ENCODE assay signal across 16 cellular contexts in the genomic region with DNA sequence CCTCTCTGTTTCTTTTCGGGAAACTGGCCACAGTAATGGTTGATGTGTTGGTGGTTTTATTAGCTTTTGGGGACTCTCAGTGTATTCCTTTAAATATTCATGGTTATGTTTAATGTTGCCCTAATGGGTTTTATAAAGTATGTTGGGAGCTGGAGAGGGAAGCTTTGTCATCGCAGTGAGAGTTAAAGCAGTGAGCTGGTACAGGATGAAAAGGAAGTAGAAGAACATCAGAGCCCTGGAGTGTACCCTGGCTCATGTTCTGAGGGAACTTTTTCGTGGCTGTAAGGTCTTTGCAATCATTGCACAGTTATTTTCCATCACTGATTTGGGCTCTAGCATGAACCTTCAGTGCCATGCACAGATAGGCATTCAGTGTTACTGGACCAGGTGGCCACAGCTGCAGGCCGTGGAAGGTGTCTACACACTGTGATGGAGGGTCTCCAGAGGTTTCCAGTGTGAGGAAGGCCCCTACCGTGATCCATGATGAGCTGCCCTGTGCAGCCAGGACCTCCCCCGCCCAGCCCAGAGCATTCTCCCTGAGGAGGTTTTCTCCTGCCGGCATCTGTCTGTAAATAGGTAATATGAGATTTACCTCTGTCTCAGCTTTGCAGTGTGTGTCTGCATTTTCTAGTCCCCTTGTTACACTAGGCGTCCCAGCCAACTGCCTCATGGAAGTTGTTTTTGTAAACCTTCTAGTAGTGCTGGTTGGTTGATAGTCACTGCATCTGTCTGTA. TPM values are rescaled to one million over a fixed set of nuclear protein-coding genes. Genes with fewer than 3 reads are reported as not detected.
A peak's percentile ranks its signal among the peaks of the same experiment; 100 is the strongest.
DNase-seq lines count a peak whose midpoint lies in the region; ATAC-seq, FAIRE-seq and TF ChIP-seq lines count a peak whose summit lies in the region.
"Had no signal": no experiment of that assay in that cellular context is flagged by ENCODE, and none has a peak within 500 bp of the region (broad histone marks: within the 10 kb centered on the region; RNA-seq: fewer than 3 reads in every experiment).

No MANE protein-coding gene starts in this region.

- H4K20me1 ChIP-seq in HepG2 (ENCODE audit: insufficient read depth, low read length): no peaks in the 10 kb centered on the region

- TF ChIP-seq EP300 in HepG2 (IDR thresholded peaks at IDR 0.05; ENCODE audit: low read depth in 2 of 2, low read length in 2 of 2) (no peak), HepG2 (CRISPR knock-in tag; IDR thresholded peaks at IDR 0.05; ENCODE audit: borderline replicate concordance) (no peak)

- no peak overlapping the region for H3K27ac Mint-ChIP-seq in endothelial cell (ENCODE audit: unreplicated experiment)
- H3K27ac Mint-ChIP-seq: stimulated activated naive CD8-positive, alpha-beta T cell treated with anti-CD3 and anti-CD28 coated beads, Interleukin-15, Interleukin-2, amounts not matched to agents 100 ng/mL and 50 ng/mL, for 24 hours had no signal

- no peak for TF ChIP-seq POLR2A in HepG2 (IDR thresholded peaks at IDR 0.05; ENCODE audit: insufficient read depth in 1 of 2, low read depth in 2 of 2, low read length in 2 of 2)

- H3K9me3 ChIP-seq in liver (ENCODE audit: control insufficient read depth in 4 of 4, low read length in 3 of 4) (no peaks in the 10 kb centered on the region), HepG2 (ENCODE audit: low read length) (no peaks in the 10 kb centered on the region)
- H3K9me3 ChIP-seq: vagina had no signal

- H3K27me3 ChIP-seq in liver (ENCODE audit: control insufficient read depth in 4 of 4, insufficient read depth in 4 of 4, low read length in 3 of 4) (no peaks in the 10 kb centered on the region), HepG2 (ENCODE audit: control insufficient read depth in 1 of 2, insufficient read depth in 2 of 2, low read length in 2 of 2) (no peaks in the 10 kb centered on the region)
- H3K27me3 ChIP-seq: vagina had no signal

- intact Hi-C loops in HepG2 (cut with micrococcal nuclease; ENCODE audit: unreplicated experiment): no loop called here

- in situ Hi-C loops in HepG2 (cut with HindIII; ENCODE audit: extremely low pct_ligation_motif_present, low pct_unique_long_range_greater_than_20kb): no loop called here

- H3K9me3 Mint-ChIP-seq in endothelial cell (ENCODE audit: unreplicated experiment): no peaks in the 10 kb centered on the region
- H3K9me3 Mint-ChIP-seq: stimulated activated naive CD8-positive, alpha-beta T cell treated with anti-CD3 and anti-CD28 coated beads, Interleukin-15, Interleukin-2, amounts not matched to agents 100 ng/mL and 50 ng/mL, for 24 hours had no signal

- H3K4me1 ChIP-seq in liver (ENCODE audit: control insufficient read depth in 4 of 4, insufficient read depth in 4 of 4, low read length in 3 of 4) (peaks cover 10 to 48% (median 46%) of the 10 kb centered on the region in 4 donors), HepG2 (ENCODE audit: insufficient read depth, low read length) (no peaks in the 10 kb centered on the region)

- H3K4me3 ChIP-seq in liver (ENCODE audit: low read depth in 1 of 3, low read length in 3 of 3) (no peak overlapping the region), HepG2 (replicated peaks in 1 of 3; ENCODE audit: insufficient read depth in 1 of 3, low read depth in 2 of 3, low read length in 3 of 3) (no peak overlapping the region)
- H3K4me3 ChIP-seq: vagina had no signal

- POLR2A ChIA-PET in HepG2 (lab: Yijun Ruan, JAX): no interaction called here

- FAIRE-seq in HepG2 (lab: Jason Lieb, UNC): no peak

- TF ChIP-seq CTCF in liver (IDR thresholded peaks at IDR 0.05; ENCODE audit: low read depth, low read length, missing input control): no peak
- TF ChIP-seq CTCF in HepG2 (CRISPR knock-in tag; IDR thresholded peaks at IDR 0.05): no peak
- TF ChIP-seq CTCF in endothelial cell (IDR thresholded peaks at IDR 0.05; ENCODE audit: unreplicated experiment): no peak

- H3K9ac ChIP-seq in liver (ENCODE audit: low read depth in 1 of 2, low read length in 2 of 2) (no peak overlapping the region), HepG2 (ENCODE audit: insufficient read depth, low read depth, low read length) (no peak overlapping the region)

- no peak overlapping the region for H3K4me2 ChIP-seq in HepG2 (ENCODE audit: low read depth, low read length)

- CTCF ChIA-PET in HepG2 (lab: Yijun Ruan, JAX; ENCODE audit: low intra/inter-chr PET ratio, low total read pairs): no interaction called here

- H3K79me2 ChIP-seq in HepG2 (ENCODE audit: insufficient read depth, low read length): peaks cover 8% of the 10 kb centered on the region

- H3K36me3 ChIP-seq in liver (ENCODE audit: control insufficient read depth in 4 of 4, insufficient read depth in 3 of 4, low read depth in 1 of 4, low read length in 3 of 4) (peaks cover 0 to 8% (median 2%) of the 10 kb centered on the region in 4 donors), HepG2 (replicated peaks in 1 of 2; ENCODE audit: control insufficient read depth in 1 of 2, insufficient read depth in 2 of 2, low read length in 2 of 2) (peaks cover 35 to 62% of the 10 kb centered on the region in 2 experiments)

- H3K4me1 Mint-ChIP-seq in endothelial cell (ENCODE audit: unreplicated experiment): peaks cover 6% of the 10 kb centered on the region

- H3K36me3 Mint-ChIP-seq in endothelial cell (ENCODE audit: low read depth, unreplicated experiment): peaks cover 42% of the 10 kb centered on the region

- no peak for ATAC-seq in HepG2
- ATAC-seq: Panc1 had no signal

- H2AFZ ChIP-seq in HepG2 (ENCODE audit: low read length): no peak overlapping the region

- no peak overlapping the region for H3K4me3 Mint-ChIP-seq in endothelial cell (ENCODE audit: unreplicated experiment)
- H3K4me3 Mint-ChIP-seq: stimulated activated naive CD8-positive, alpha-beta T cell treated with anti-CD3 and anti-CD28 coated beads, Interleukin-15, Interleukin-2, amounts not matched to agents 100 ng/mL and 50 ng/mL, for 24 hours had no signal

- no peak for TF ChIP-seq RAD21 in liver (IDR thresholded peaks at IDR 0.05)
- TF ChIP-seq RAD21 in HepG2 (CRISPR knock-in tag; IDR thresholded peaks at IDR 0.05): no peak

- no peak for DNase-seq in HepG2 (ENCODE audit: low spot score)
- peak; percentile 86 for DNase-seq in NCI-H2171 treated with DMSO at 0.1 percent for 48 hours (lab: John Stamatoyannopoulos, UW)
- peak; percentile 8 for DNase-seq in fibroblast of gingiva (ENCODE audit: low read depth)
- no peak for DNase-seq in NCI-H446 treated with DMSO at 0.1 percent for 48 hours (lab: John Stamatoyannopoulos, UW)
- DNase-seq in NCI-H146 treated with DMSO at 0.1 percent for 48 hours (lab: John Stamatoyannopoulos, UW; ENCODE audit: unreplicated experiment): no peak
- no peak for DNase-seq in endothelial cell (ENCODE audit: low spot score)
- DNase-seq: activated T-cell treated with anti-CD3 and anti-CD28 coated beads, Interleukin-2, amount 50 U/mL, for 48 hours; C1 segment of cervical spinal cord; cerebellar nuclear complex; midbrain; NCI-H510A treated with DMSO at 0.1 percent for 48 hours; stimulated activated CD4-positive, alpha-beta T cell treated with anti-CD3 and anti-CD28 coated beads, Interleukin-12 subunit alpha, Interleukin-12 subunit beta, amount 100 ng/mL, for 4 hours had no signal

- H3K27ac ChIP-seq in liver (ENCODE audit: low read depth in 1 of 2, low read length in 2 of 2) (peak overlapping the region; percentile 75 to 86), HepG2 (ENCODE audit: extremely low read length, insufficient read depth, low read length) (no peak overlapping the region)
- H3K27ac ChIP-seq: vagina had no signal

- peaks cover 2% of the 10 kb centered on the region for H3K27me3 Mint-ChIP-seq in endothelial cell (ENCODE audit: unreplicated experiment)
- H3K27me3 Mint-ChIP-seq: stimulated activated naive CD8-positive, alpha-beta T cell treated with anti-CD3 and anti-CD28 coated beads, Interleukin-15, Interleukin-2, amounts not matched to agents 100 ng/mL and 50 ng/mL, for 24 hours had no signal

- WGBS in liver: 92% methylated on average over 8 of the region's 8 CpGs
- WGBS in HepG2 (ENCODE audit: low lambda C conversion rate): 95% methylated on average over 6 of the region's 8 CpGs

- no TSS peak for BruUV-seq in HepG2 (replicated peaks; lab: Mats Ljungman, UMichigan)

RNA-seq across cellular contexts. Expression of a gene that starts 22.4 kb away (rescaled TPM):
- 1 to 10 TPM in 1 of 2 donors, under 1 TPM in 1; 0.67 to 3.2 TPM for total RNA-seq in liver
- polyA plus RNA-seq in liver: under 1 TPM; 0.39 to 0.57 TPM
- 1.6 and 3.4 TPM in 2 replicates for total RNA-seq in HepG2 (2016; rRNA removed; fragmentation: Illumina TruSeq; extraction: Trizol)
- total RNA-seq in HepG2 (2016; cell fraction: cytosol; rRNA removed; fragmentation: Illumina TruSeq; extraction: Trizol; ENCODE audit: low read depth): 1.1 and 2.0 TPM in 2 replicates
- total RNA-seq in HepG2 (2016; cell fraction: insoluble cytoplasmic fraction; rRNA removed; fragmentation: Illumina TruSeq; extraction: Trizol): 1.9 and 2.0 TPM in 2 replicates
- 1.5 and 2.6 TPM in 2 replicates for total RNA-seq in HepG2 (2016; cell fraction: membrane; rRNA removed; fragmentation: Illumina TruSeq; extraction: Trizol)
- total RNA-seq in HepG2 (2016; cell fraction: nucleus; rRNA removed; fragmentation: Illumina TruSeq; extraction: Trizol): 3.4 and 4.3 TPM in 2 replicates
- polyA plus RNA-seq in HepG2 (2011; rRNA removed): 1.8 and 2.3 TPM in 2 replicates
- polyA plus RNA-seq in HepG2 (2011; cell fraction: cytosol; rRNA removed): 1.2 and 1.8 TPM in 2 replicates
- polyA plus RNA-seq in HepG2 (2011; cell fraction: nucleus; rRNA removed): 0.56 and 0.92 TPM in 2 replicates
- polyA plus RNA-seq in HepG2 (2012): 1.3 and 1.5 TPM in 2 replicates
- 0.25 and 0.40 TPM in 2 replicates for polyA plus RNA-seq in HepG2 (2016; cell fraction: cytosol; fragmentation: Illumina TruSeq; extraction: Trizol; ENCODE audit: low read depth)
- polyA plus RNA-seq in HepG2 (2016; cell fraction: insoluble cytoplasmic fraction; fragmentation: Illumina TruSeq; extraction: Trizol; ENCODE audit: low read depth): 2.7 and 3.0 TPM in 2 replicates
- 0.95 and 1.4 TPM in 2 replicates for polyA plus RNA-seq in HepG2 (2016; cell fraction: membrane; fragmentation: Illumina TruSeq; extraction: Trizol; ENCODE audit: low read depth)
- 2.9 and 4.5 TPM in 2 replicates for polyA plus RNA-seq in HepG2 (2016; cell fraction: nucleus; fragmentation: Illumina TruSeq; extraction: Trizol; ENCODE audit: insufficient read depth, low read depth)
- polyA minus RNA-seq in HepG2 (2011; rRNA and poly(A)+ RNA removed; ENCODE audit: low replicate concordance): 1.7 and 2.2 TPM in 2 replicates
- 0.97 and 2.3 TPM in 2 replicates for polyA minus RNA-seq in HepG2 (2011; cell fraction: cytosol; rRNA and poly(A)+ RNA removed)
- polyA minus RNA-seq in HepG2 (2011; cell fraction: nucleus; rRNA and poly(A)+ RNA removed): 2.1 and 2.7 TPM in 2 replicates
- total RNA-seq in endothelial cell (ENCODE audit: unreplicated experiment): 5.4 TPM
- total RNA-seq: vagina had no signal

RNA-seq across cellular contexts. Expression of a gene that starts 22.8 kb away (rescaled TPM):
- total RNA-seq in liver (10 to 100 TPM in 1 of 2 donors, 1 to 10 TPM in 1; 2.4 to 10.7 TPM), HepG2 (2016; rRNA removed; fragmentation: Illumina TruSeq; extraction: Trizol) (12.9 and 15.5 TPM in 2 replicates), endothelial cell (ENCODE audit: unreplicated experiment) (11.8 TPM)
- polyA plus RNA-seq in liver (1 to 10 TPM; 1.4 TPM), HepG2 (2011; rRNA removed) (8.4 and 9.7 TPM in 2 replicates)
- total RNA-seq in HepG2 (2016; cell fraction: cytosol; rRNA removed; fragmentation: Illumina TruSeq; extraction: Trizol; ENCODE audit: low read depth): 5.1 and 5.5 TPM in 2 replicates
- total RNA-seq in HepG2 (2016; cell fraction: insoluble cytoplasmic fraction; rRNA removed; fragmentation: Illumina TruSeq; extraction: Trizol): 12.5 and 13.1 TPM in 2 replicates
- 18.5 and 19.2 TPM in 2 replicates for total RNA-seq in HepG2 (2016; cell fraction: membrane; rRNA removed; fragmentation: Illumina TruSeq; extraction: Trizol)
- total RNA-seq in HepG2 (2016; cell fraction: nucleus; rRNA removed; fragmentation: Illumina TruSeq; extraction: Trizol): 11.0 and 12.8 TPM in 2 replicates
- polyA plus RNA-seq in HepG2 (2011; cell fraction: cytosol; rRNA removed): 9.7 and 10.3 TPM in 2 replicates
- 10.9 and 11.1 TPM in 2 replicates for polyA plus RNA-seq in HepG2 (2011; cell fraction: nucleus; rRNA removed)
- polyA plus RNA-seq in HepG2 (2012): 10.9 and 11.4 TPM in 2 replicates
- 4.7 and 5.3 TPM in 2 replicates for polyA plus RNA-seq in HepG2 (2016; cell fraction: cytosol; fragmentation: Illumina TruSeq; extraction: Trizol; ENCODE audit: low read depth)
- 17.4 and 20.4 TPM in 2 replicates for polyA plus RNA-seq in HepG2 (2016; cell fraction: insoluble cytoplasmic fraction; fragmentation: Illumina TruSeq; extraction: Trizol; ENCODE audit: low read depth)
- 15.4 and 16.5 TPM in 2 replicates for polyA plus RNA-seq in HepG2 (2016; cell fraction: membrane; fragmentation: Illumina TruSeq; extraction: Trizol; ENCODE audit: low read depth)
- 20.1 and 21.3 TPM in 2 replicates for polyA plus RNA-seq in HepG2 (2016; cell fraction: nucleus; fragmentation: Illumina TruSeq; extraction: Trizol; ENCODE audit: insufficient read depth, low read depth)
- polyA minus RNA-seq in HepG2 (2011; rRNA and poly(A)+ RNA removed; ENCODE audit: low replicate concordance): 5.2 and 8.5 TPM in 2 replicates
- 4.5 and 5.4 TPM in 2 replicates for polyA minus RNA-seq in HepG2 (2011; cell fraction: cytosol; rRNA and poly(A)+ RNA removed)
- 10.0 and 11.3 TPM in 2 replicates for polyA minus RNA-seq in HepG2 (2011; cell fraction: nucleus; rRNA and poly(A)+ RNA removed)

Comparison
In these comparisons a context has a peak if more than half of its experiments do, and no peak if none do; other contexts are left out.
1. DNase-seq: peak in NCI-H2171 treated with DMSO at 0.1 percent for 48 hours (single experiment) and fibroblast of gingiva (single experiment); none in HepG2 (single experiment), NCI-H446 treated with DMSO at 0.1 percent for 48 hours (single experiment), NCI-H146 treated with DMSO at 0.1 percent for 48 hours (single experiment) and endothelial cell (single experiment).